Comparison of ENCODE assay signal across 23 cellular contexts in genomic region chr11:27551127-27551526, GRCh38. TPM values are rescaled to one million over a fixed set of nuclear protein-coding genes. Genes with fewer than 3 reads are reported as not detected.
DNase-seq lines count a peak whose midpoint lies in the region; ATAC-seq and TF ChIP-seq lines count a peak whose summit lies in the region.
"Had no signal": no experiment of that assay in that cellular context is flagged by ENCODE, and none has a peak within 500 bp of the region (broad histone marks: within the 10 kb centered on the region; RNA-seq: fewer than 3 reads in every experiment).

No MANE protein-coding gene starts in this region.

- H3K4me3 ChIP-seq in left lung (no peak overlapping the region), prostate gland (no peak overlapping the region)
- H3K4me3 ChIP-seq: BLaER1 treated with 17β-estradiol and CSF1 and Interleukin-3, amounts not matched to agents 10 nM and 100 nM; SJSA1 had no signal

- DNase-seq in CMK (ENCODE audit: low read depth) (peak; percentile 17), left lung (no peak), prostate gland (ENCODE audit: low spot score) (no peak)
- DNase-seq in activated naive CD4-positive, alpha-beta T cell (lab: John Stamatoyannopoulos, UW), result no peak
- DNase-seq: 8988T; CD4-positive, alpha-beta memory T cell; DND-41; NCI-H1105; NCI-H146; NCI-H2029 treated with DMSO at 0.1 percent for 48 hours; NCI-H226; NCI-H510A treated with DMSO at 0.1 percent for 48 hours; NCI-H82; OCI-M1; T-helper 9 cell had no signal

- H3K36me3 ChIP-seq in left lung (no peaks in the 10 kb centered on the region), prostate gland (no peaks in the 10 kb centered on the region)
- H3K36me3 ChIP-seq: BLaER1 treated with 17β-estradiol and CSF1 and Interleukin-3, amounts not matched to agents 10 nM and 100 nM; SJSA1 had no signal

- intact Hi-C loops in left lung (cut with DNase I), result no loop called here
- intact Hi-C loops in prostate gland (cut with DNase I), result no loop called here

- no peaks in the 10 kb centered on the region for H3K4me1 ChIP-seq in left lung
- H3K4me1 ChIP-seq in prostate gland (replicated peaks), result no peaks in the 10 kb centered on the region
- H3K4me1 ChIP-seq: SJSA1 had no signal

- no peaks in the 10 kb centered on the region for H3K27me3 ChIP-seq in left lung
- no peaks in the 10 kb centered on the region for H3K27me3 ChIP-seq in prostate gland (replicated peaks; ENCODE audit: insufficient read depth)
- H3K27me3 ChIP-seq: BLaER1 treated with 17β-estradiol and CSF1 and Interleukin-3, amounts not matched to agents 10 nM and 100 nM; SJSA1 had no signal

- TF ChIP-seq CTCF in left lung (IDR thresholded peaks at IDR 0.05) (no peak), prostate gland (IDR thresholded peaks at IDR 0.05) (no peak)

- TF ChIP-seq POLR2A in prostate gland (IDR thresholded peaks at IDR 0.05), result no peak

- ATAC-seq in GM18868 (IDR thresholded peaks at IDR 0.05; ENCODE audit: unreplicated experiment), result peak; percentile 67
- ATAC-seq in GM21576 (IDR thresholded peaks at IDR 0.05; ENCODE audit: unreplicated experiment), result peak; percentile 47
- peak; percentile 60 for ATAC-seq in HG03432 (IDR thresholded peaks at IDR 0.05; ENCODE audit: unreplicated experiment)
- no peak for ATAC-seq in left lung
- ATAC-seq in GM19324 (IDR thresholded peaks at IDR 0.05; ENCODE audit: low FRiP score, unreplicated experiment), result no peak
- ATAC-seq: Right ventricle myocardium inferior had no signal

- H3K9me3 ChIP-seq in left lung (no peaks in the 10 kb centered on the region), prostate gland (no peaks in the 10 kb centered on the region)
- H3K9me3 ChIP-seq: BLaER1 treated with 17β-estradiol and CSF1 and Interleukin-3, amounts not matched to agents 10 nM and 100 nM; SJSA1 had no signal

- H3K27ac ChIP-seq in left lung (no peak overlapping the region), prostate gland (no peak overlapping the region)
- H3K27ac ChIP-seq: BLaER1 treated with 17β-estradiol and CSF1 and Interleukin-3, amounts not matched to agents 10 nM and 100 nM; KMS-11; SJSA1 had no signal

RNA-seq across cellular contexts. Expression of gene LIN7C, which starts 44.6 kb away (rescaled TPM):
- total RNA-seq in left lung (10 to 100 TPM; 25.7 to 31.5 TPM), prostate gland (10 to 100 TPM; 30.0 to 48.7 TPM)

Comparison
In these comparisons a context has a peak if more than half of its experiments do, and no peak if none do; other contexts are left out.
1. ATAC-seq: peak in GM18868 (single experiment), GM21576 (single experiment) and HG03432 (single experiment); none in left lung (single experiment) and GM19324 (single experiment).